Comparison of ENCODE assay signal across 29 cellular contexts in genomic region chr15:99341786-99342185, GRCh38.
A peak's percentile ranks its signal among the peaks of the same experiment; 100 is the strongest.
DNase-seq lines count a peak whose midpoint lies in the region; TF ChIP-seq lines count a peak whose summit lies in the region.
"Had no signal": no experiment of that assay in that cellular context is flagged by ENCODE, and none has a peak within 500 bp of the region (broad histone marks: within the 10 kb centered on the region; RNA-seq: fewer than 3 reads in every experiment).

No MANE protein-coding gene starts in this region.

- no peak overlapping the region for H2BK12ac ChIP-seq in mesenchymal stem cell (ENCODE audit: low read length in 2 of 2)

- no peaks in the 10 kb centered on the region for H3K79me1 ChIP-seq in mesenchymal stem cell (replicated peaks; ENCODE audit: low read length, poor library complexity, severe bottlenecking)

- no peaks in the 10 kb centered on the region for H3K36me3 ChIP-seq in mammary epithelial cell (ENCODE audit: insufficient read depth, low read length)
- H3K36me3 ChIP-seq in mesenchymal stem cell (ENCODE audit: control insufficient read depth in 1 of 2, insufficient read depth in 2 of 2, low read depth in 1 of 2, low read length in 2 of 2), result peaks cover 3 to 17% of the 10 kb centered on the region in 2 experiments
- H3K36me3 ChIP-seq: MG63, neural progenitor cell, prostate gland had no signal

- DNase-seq in T47D (ENCODE audit: low read depth in 1 of 2, low spot score in 1 of 2) (peak; percentile 16 to 75), mammary epithelial cell (no peak), chondrocyte (ENCODE audit: low spot score) (no peak), mesenchymal stem cell (peak; percentile 4), kidney glomerular epithelial cell (lab: John Stamatoyannopoulos, UW) (no peak), ureter (ENCODE audit: low spot score) (no peak)
- no peak for DNase-seq in activated CD8-positive, alpha-beta memory T cell treated with anti-CD3 and anti-CD28 coated beads, Interleukin-2, amount 50 U/mL, for 4 hours
- no peak for DNase-seq in activated CD4-positive, CD25-positive, alpha-beta regulatory T cell (lab: John Stamatoyannopoulos, UW)
- DNase-seq: activated CD4-positive, alpha-beta T cell treated with anti-CD3 and anti-CD28 coated beads for 36 hours; activated gamma-delta T cell treated with Interleukin-2 at 50 U/mL for 16 hours; activated naive CD8-positive, alpha-beta T cell treated with anti-CD3 and anti-CD28 coated beads, Interleukin-2, amount 50 U/mL, for 24 hours; activated T-cell treated with anti-CD3 and anti-CD28 coated beads, Interleukin-2, amount 50 U/mL, for 1 hour; DMS79 treated with DMSO at 0.1 percent for 48 hours; H9; KBM-7; left cardiac atrium; MG63; NCI-H1417 treated with DMSO at 0.1 percent for 48 hours; NCI-H2081 treated with DMSO at 0.1 percent for 48 hours; NCI-H345; sigmoid colon; stimulated activated CD4-positive, alpha-beta T cell treated with anti-CD3 and anti-CD28 coated beads, Interleukin-15, amount 100 ng/mL, for 24 hours; stimulated activated naive CD8-positive, alpha-beta T cell treated with anti-CD3 and anti-CD28 coated beads, Interleukin-15, amount 100 ng/mL, for 72 hours had no signal

- H3K27me3 ChIP-seq in mammary epithelial cell (ENCODE audit: insufficient read depth, low read length) (no peaks in the 10 kb centered on the region), mesenchymal stem cell (ENCODE audit: control insufficient read depth in 1 of 2, insufficient read depth in 1 of 2, low read length in 2 of 2) (no peaks in the 10 kb centered on the region)
- H3K27me3 ChIP-seq: MG63, neural progenitor cell, sigmoid colon had no signal

- peaks cover 59% of the 10 kb centered on the region for H3K4me1 Mint-ChIP-seq in chondrocyte (ENCODE audit: low read depth)
- H3K4me1 Mint-ChIP-seq: H9 had no signal

- no peak overlapping the region for H3K27ac ChIP-seq in mammary epithelial cell (ENCODE audit: insufficient read depth, low read depth, low read length)
- no peak overlapping the region for H3K27ac ChIP-seq in mesenchymal stem cell (ENCODE audit: low read length, poor library complexity, severe bottlenecking)
- H3K27ac ChIP-seq: neural progenitor cell, prostate gland, sigmoid colon, SK-N-MC had no signal

- no peaks in the 10 kb centered on the region for H3K9me3 ChIP-seq in mammary epithelial cell (replicated peaks; ENCODE audit: insufficient read depth, low read length)
- no peaks in the 10 kb centered on the region for H3K9me3 ChIP-seq in mesenchymal stem cell (ENCODE audit: control insufficient read depth, low read length)
- H3K9me3 ChIP-seq: A549, MG63, prostate gland, sigmoid colon had no signal

- H3K9ac ChIP-seq in mammary epithelial cell (ENCODE audit: insufficient read depth, low read length), result no peak overlapping the region
- no peak overlapping the region for H3K9ac ChIP-seq in mesenchymal stem cell (ENCODE audit: low read length)
- H3K9ac ChIP-seq: neural progenitor cell had no signal

- H3K4ac ChIP-seq in mesenchymal stem cell (ENCODE audit: low read depth in 1 of 2, low read length in 2 of 2), result no peak overlapping the region

- H3K27ac Mint-ChIP-seq in chondrocyte (ENCODE audit: unreplicated experiment), result peak overlapping the region; percentile 77
- H3K27ac Mint-ChIP-seq: activated naive CD8-positive, alpha-beta T cell treated with anti-CD3 and anti-CD28 coated beads, Interleukin-2, amount 50 U/mL, for 24 hours; B cell; H9; neural progenitor cell; T-helper 1 cell treated with Interleukin-12 subunit alpha and Interleukin-12 subunit beta and Interleukin-4 antibody, amounts not matched to agents 30 μg/mL and 1 μg/mL, for 36 hours had no signal

- no peak overlapping the region for H2BK120ac ChIP-seq in mesenchymal stem cell (ENCODE audit: low read depth, low read length)

- no peak overlapping the region for H3K4me3 Mint-ChIP-seq in chondrocyte (ENCODE audit: unreplicated experiment)
- H3K4me3 Mint-ChIP-seq: activated CD4-positive, alpha-beta T cell treated with anti-CD3 and anti-CD28 coated beads for 36 hours; activated naive CD8-positive, alpha-beta T cell treated with anti-CD3 and anti-CD28 coated beads, Interleukin-2, amount 50 U/mL, for 24 hours; B cell; H9; neural progenitor cell; stimulated activated naive CD8-positive, alpha-beta T cell treated with anti-CD3 and anti-CD28 coated beads, Interleukin-15, amount 100 ng/mL, for 72 hours; T-helper 1 cell treated with Interleukin-12 subunit alpha and Interleukin-12 subunit beta and Interleukin-4 antibody, amounts not matched to agents 30 μg/mL and 1 μg/mL, for 36 hours had no signal

- no peaks in the 10 kb centered on the region for H4K20me1 ChIP-seq in mammary epithelial cell (ENCODE audit: insufficient read depth, low read length)

- H3K27me3 Mint-ChIP-seq in chondrocyte (ENCODE audit: low read depth), result no peaks in the 10 kb centered on the region
- H3K27me3 Mint-ChIP-seq: activated CD4-positive, alpha-beta T cell treated with anti-CD3 and anti-CD28 coated beads for 36 hours; activated naive CD8-positive, alpha-beta T cell treated with anti-CD3 and anti-CD28 coated beads, Interleukin-2, amount 50 U/mL, for 24 hours; B cell; stimulated activated naive CD8-positive, alpha-beta T cell treated with anti-CD3 and anti-CD28 coated beads, Interleukin-15, amount 100 ng/mL, for 72 hours had no signal

- no peak overlapping the region for H3K18ac ChIP-seq in mesenchymal stem cell (ENCODE audit: low read depth in 1 of 2, low read length in 2 of 2)

- intact Hi-C loops in mammary epithelial cell (cut with micrococcal nuclease), result no loop called here

- no peak overlapping the region for H2BK5ac ChIP-seq in mesenchymal stem cell (ENCODE audit: low read depth, low read length, poor library complexity, severe bottlenecking)

- dilution Hi-C loops in mammary epithelial cell (cut with HindIII; ENCODE audit: low sequenced_read_pairs), result no loop called here

- BruUV-seq in mammary epithelial cell (replicated peaks; lab: Mats Ljungman, UMichigan), result no TSS peak

- no peak overlapping the region for H3K23ac ChIP-seq in mesenchymal stem cell (ENCODE audit: low read length in 2 of 2)

- no peak overlapping the region for H2BK15ac ChIP-seq in mesenchymal stem cell (ENCODE audit: low read depth, poor library complexity, severe bottlenecking)

- H3K4me1 ChIP-seq in mammary epithelial cell (ENCODE audit: insufficient read depth, low read length) (no peaks in the 10 kb centered on the region), mesenchymal stem cell (ENCODE audit: control insufficient read depth, insufficient read depth, low read depth, low read length) (peaks cover 10% of the 10 kb centered on the region)
- H3K4me1 ChIP-seq: neural progenitor cell, prostate gland had no signal

- in situ Hi-C loops in T47D (cut with HindIII; ENCODE audit: low pct_unique_long_range_greater_than_20kb, low sequenced_read_pairs) (no loop called here), mammary epithelial cell (cut with MboI; ENCODE audit: low sequenced_read_pairs in 2 of 2) (no loop called here)

- no peak overlapping the region for H2AK5ac ChIP-seq in mesenchymal stem cell (ENCODE audit: low read length, severe bottlenecking)

- CTCF ChIA-PET in mammary epithelial cell (lab: Charles Lee; ENCODE audit: low non-redundant PET), result no interaction called here

- no peaks in the 10 kb centered on the region for H3K79me2 ChIP-seq in mammary epithelial cell (ENCODE audit: insufficient read depth, low read length)

- no peak overlapping the region for H3K4me3 ChIP-seq in mammary epithelial cell (replicated peaks in 1 of 3; ENCODE audit: insufficient read depth in 1 of 3, low read depth in 2 of 3, low read length in 3 of 3)
- no peak overlapping the region for H3K4me3 ChIP-seq in mesenchymal stem cell (ENCODE audit: insufficient read depth in 1 of 2, low read depth in 1 of 2, low read length in 2 of 2)
- H3K4me3 ChIP-seq: A549, MG63, neural progenitor cell, prostate gland, sigmoid colon, SK-N-MC had no signal

- peaks cover 4% of the 10 kb centered on the region for H3K36me3 Mint-ChIP-seq in chondrocyte (ENCODE audit: low read depth)
- H3K36me3 Mint-ChIP-seq: neural progenitor cell had no signal

- TF ChIP-seq CTCF in mammary epithelial cell (conservative IDR thresholded peaks at IDR 0.05 in 1 of 2, IDR thresholded peaks at IDR 0.05 in 1 of 2; ENCODE audit: extremely low read depth in 1 of 2, insufficient read depth in 1 of 2, low read depth in 1 of 2, low read length in 2 of 2) (no peak), chondrocyte (IDR thresholded peaks at IDR 0.05) (no peak)

- peaks cover 3% of the 10 kb centered on the region for H3K9me3 Mint-ChIP-seq in chondrocyte (ENCODE audit: low read depth)
- H3K9me3 Mint-ChIP-seq: activated naive CD8-positive, alpha-beta T cell treated with anti-CD3 and anti-CD28 coated beads, Interleukin-2, amount 50 U/mL, for 24 hours; H9; neural progenitor cell; stimulated activated naive CD8-positive, alpha-beta T cell treated with anti-CD3 and anti-CD28 coated beads, Interleukin-15, amount 100 ng/mL, for 72 hours; T-helper 1 cell treated with Interleukin-12 subunit alpha and Interleukin-12 subunit beta and Interleukin-4 antibody, amounts not matched to agents 30 μg/mL and 1 μg/mL, for 36 hours had no signal

- 100% methylated on average over 1 of the region's 1 CpG for WGBS in mammary epithelial cell (ENCODE audit: low coverage, missing lambda C conversion rate)
- 70% methylated on average over 1 of the region's 1 CpG for WGBS in mesenchymal stem cell

- no peak overlapping the region for H2AFZ ChIP-seq in mammary epithelial cell (ENCODE audit: low read depth, low read length)
- H2AFZ ChIP-seq in mesenchymal stem cell (ENCODE audit: low read depth, low read length), result no peak overlapping the region
- H2AFZ ChIP-seq: neural progenitor cell had no signal

- H3K4me2 ChIP-seq in mammary epithelial cell (ENCODE audit: insufficient read depth, low read depth, low read length) (no peak overlapping the region), mesenchymal stem cell (ENCODE audit: low read length, poor library complexity, severe bottlenecking) (no peak overlapping the region)
- H3K4me2 ChIP-seq: A549, neural progenitor cell had no signal

- no peak overlapping the region for H4K8ac ChIP-seq in mesenchymal stem cell (ENCODE audit: low read length)

- no peak overlapping the region for H3K14ac ChIP-seq in mesenchymal stem cell (ENCODE audit: low read length in 2 of 2)

- H4K91ac ChIP-seq in mesenchymal stem cell (ENCODE audit: low read length), result no peak overlapping the region

Comparison
In these comparisons a context has a peak if more than half of its experiments do, and no peak if none do; other contexts are left out.
1. DNase-seq: peak in T47D (2 of 2) and mesenchymal stem cell (single experiment); none in mammary epithelial cell (single experiment), chondrocyte (single experiment), kidney glomerular epithelial cell (single experiment), ureter (single experiment), activated CD8-positive, alpha-beta memory T cell treated with anti-CD3 and anti-CD28 coated beads, Interleukin-2, amount 50 U/mL, for 4 hours (single experiment) and activated CD4-positive, CD25-positive, alpha-beta regulatory T cell (0 of 4).